ENCODE assay signal across 15 cellular contexts in genomic region chrY:19559161-19559560, GRCh38.
"Had no signal": no experiment of that assay in that cellular context is flagged by ENCODE, and none has a peak within 500 bp of the region (broad histone marks: within the 10 kb centered on the region; RNA-seq: fewer than 3 reads in every experiment).

No MANE protein-coding gene starts in this region.

- H3K27me3 ChIP-seq: heart right ventricle, right lobe of liver, spleen, suprapubic skin had no signal

- H3K9me3 ChIP-seq: heart right ventricle, right lobe of liver, spleen, suprapubic skin had no signal

- H3K4me1 ChIP-seq: heart right ventricle, right lobe of liver, spleen, suprapubic skin had no signal

- FAIRE-seq: frontal cortex, islet of Langerhans had no signal

- H3K36me3 ChIP-seq: heart right ventricle, right lobe of liver, spleen, suprapubic skin had no signal

- H3K27ac ChIP-seq: heart right ventricle, right lobe of liver, spleen, suprapubic skin had no signal

- H3K4me3 ChIP-seq: heart right ventricle, right lobe of liver, spleen, suprapubic skin had no signal

- DNase-seq: activated CD4-positive, alpha-beta T cell treated with anti-CD3 and anti-CD28 coated beads, Interleukin-2, amount 10 ng/mL, durations not matched to agents 7 days and 5 days; activated CD4-positive, CD25-positive, alpha-beta regulatory T cell; activated naive CD4-positive, alpha-beta T cell treated with anti-CD3 and anti-CD28 coated beads for 36 hours; activated T-cell treated with anti-CD3 and anti-CD28 coated beads for 4 hours; heart right ventricle; natural killer cell; nucleus accumbens; right lobe of liver; spleen; stimulated activated CD4-positive, alpha-beta T cell treated with anti-CD3 and anti-CD28 coated beads, Interleukin-1b, Interleukin-23, amount 100 ng/mL, for 48 hours; stimulated activated naive CD4-positive, alpha-beta T cell; T-helper 2 cell had no signal
